In genomic region chr16:6165330-6165984, GRCh38 we compare ENCODE assay signal across 11 cellular contexts.
DNase-seq lines count a peak whose midpoint lies in the region; ATAC-seq and TF ChIP-seq lines count a peak whose summit lies in the region.
"Had no signal": no experiment of that assay in that cellular context is flagged by ENCODE, and none has a peak within 500 bp of the region (broad histone marks: within the 10 kb centered on the region; RNA-seq: fewer than 3 reads in every experiment).

No MANE protein-coding gene starts in this region.

- no peaks in the 10 kb centered on the region for H3K9me2 ChIP-seq in hepatocyte (replicated peaks; ENCODE audit: insufficient read depth)

- H3K27ac ChIP-seq in hepatocyte (no peak overlapping the region), smooth muscle cell (ENCODE audit: low read depth) (no peak overlapping the region)
- H3K27ac ChIP-seq: suprapubic skin had no signal

- no peaks in the 10 kb centered on the region for H3K4me1 ChIP-seq in hepatocyte (ENCODE audit: insufficient read depth)
- H3K4me1 ChIP-seq in smooth muscle cell (ENCODE audit: low read depth): no peaks in the 10 kb centered on the region
- H3K4me1 ChIP-seq: suprapubic skin had no signal

- H4K20me1 ChIP-seq in hepatocyte (ENCODE audit: insufficient read depth, poor library complexity, severe bottlenecking) (no peaks in the 10 kb centered on the region), smooth muscle cell (ENCODE audit: low read depth) (no peaks in the 10 kb centered on the region)

- H3K27me3 ChIP-seq in hepatocyte (no peaks in the 10 kb centered on the region), smooth muscle cell (ENCODE audit: low read depth) (no peaks in the 10 kb centered on the region)
- H3K27me3 ChIP-seq: suprapubic skin had no signal

- peak; percentile 37 for TF ChIP-seq CTCF in hepatocyte (IDR thresholded peaks at IDR 0.05; ENCODE audit: poor library complexity)
- TF ChIP-seq CTCF in smooth muscle cell (IDR thresholded peaks at IDR 0.05; ENCODE audit: borderline replicate concordance, insufficient read depth, poor library complexity, severe bottlenecking): peak; percentile 12

- H3K4me3 ChIP-seq in hepatocyte (no peak overlapping the region), smooth muscle cell (no peak overlapping the region)
- H3K4me3 ChIP-seq: suprapubic skin had no signal

- WGBS in hepatocyte (ENCODE audit: low lambda C conversion rate, missing lambda C conversion rate): 63% methylated on average over 11 of the region's 11 CpGs
- 76% methylated on average over 11 of the region's 11 CpGs for WGBS in smooth muscle cell (ENCODE audit: low lambda C conversion rate)

- H3K36me3 ChIP-seq in hepatocyte (replicated peaks; ENCODE audit: insufficient read depth, low read depth) (no peaks in the 10 kb centered on the region), smooth muscle cell (ENCODE audit: low read depth) (no peaks in the 10 kb centered on the region)
- H3K36me3 ChIP-seq: suprapubic skin had no signal

- no peak overlapping the region for H3K4me2 ChIP-seq in hepatocyte
- H3K4me2 ChIP-seq in smooth muscle cell: no peak overlapping the region

- H3K9ac ChIP-seq in smooth muscle cell (ENCODE audit: low read depth): no peak overlapping the region

- DNase-seq in DMS 273 (lab: John Stamatoyannopoulos, UW; ENCODE audit: unreplicated experiment) (peak; percentile 2), DMS 273 treated with DMSO at 0.1 percent for 48 hours (lab: John Stamatoyannopoulos, UW) (no peak), RPMI8226 (peak; percentile 33), hepatocyte (ENCODE audit: low spot score) (no peak), smooth muscle cell (lab: John Stamatoyannopoulos, UW; ENCODE audit: unreplicated experiment) (no peak), T1000 (lab: John Stamatoyannopoulos, UW) (no peak)
- DNase-seq: activated naive CD8-positive, alpha-beta T cell treated with anti-CD3 and anti-CD28 coated beads, Interleukin-2, amount 10 ng/mL, durations not matched to agents 7 days and 5 days; SHP77 had no signal

- ATAC-seq in GM21447 (IDR thresholded peaks at IDR 0.05; ENCODE audit: unreplicated experiment) (no peak), HG02885 (IDR thresholded peaks at IDR 0.05; ENCODE audit: poor library complexity, unreplicated experiment) (no peak)

- no peaks in the 10 kb centered on the region for H3F3A ChIP-seq in smooth muscle cell (ENCODE audit: low read depth)

- H2AFZ ChIP-seq in hepatocyte: no peak overlapping the region
- H2AFZ ChIP-seq in smooth muscle cell (ENCODE audit: low read depth): no peak overlapping the region

- H3K9me3 ChIP-seq in hepatocyte (ENCODE audit: low read depth): no peaks in the 10 kb centered on the region
- no peaks in the 10 kb centered on the region for H3K9me3 ChIP-seq in smooth muscle cell (replicated peaks; ENCODE audit: low read depth)
- H3K9me3 ChIP-seq: suprapubic skin had no signal

- H3K79me2 ChIP-seq in hepatocyte (no peaks in the 10 kb centered on the region), smooth muscle cell (ENCODE audit: low read depth) (no peaks in the 10 kb centered on the region)

Comparison
In these comparisons a context has a peak if more than half of its experiments do, and no peak if none do; other contexts are left out.
1. DNase-seq: peak in DMS 273 (single experiment) and RPMI8226 (single experiment); none in DMS 273 treated with DMSO at 0.1 percent for 48 hours (single experiment), hepatocyte (single experiment), smooth muscle cell (single experiment) and T1000 (single experiment).